ENCODE assay signal across 8 cellular contexts in genomic region chr3:24128195-24129005, GRCh38.
A peak's percentile ranks its signal among the peaks of the same experiment; 100 is the strongest.
DNase-seq lines count a peak whose midpoint lies in the region.
"Had no signal": no experiment of that assay in that cellular context is flagged by ENCODE, and none has a peak within 500 bp of the region (broad histone marks: within the 10 kb centered on the region; RNA-seq: fewer than 3 reads in every experiment).

No MANE protein-coding gene starts in this region.

- H3K9me2 ChIP-seq in GM23248 (ENCODE audit: insufficient read depth), result no peaks in the 10 kb centered on the region

- no peak overlapping the region for H3K4me3 ChIP-seq in GM23248
- H3K4me3 ChIP-seq in skin epidermis, result no peak overlapping the region

- no peak overlapping the region for H2AFZ ChIP-seq in GM23248

- WGBS in GM23248 (ENCODE audit: low coverage in 1 of 2, low lambda C conversion rate in 2 of 2, missing lambda C conversion rate in 2 of 2), 2 experiments, result 3 to 4% methylated on average over 4 of the region's 4 CpGs

- H3K4me2 ChIP-seq in GM23248 (ENCODE audit: unreplicated experiment), result peak overlapping the region; percentile 42

- H3K4me1 Mint-ChIP-seq in activated T-helper 1 cell treated with anti-CD3 and anti-CD28 coated beads, Interleukin-12 subunit alpha, Interleukin-12 subunit beta, Interleukin-2, Interleukin-4 antibody, amounts not matched to agents 30 ng/mL and 10 ng/mL and 1 ng/mL, durations not matched to agents 14 hours and 24 hours and 36 hours (ENCODE audit: low read depth), result no peaks in the 10 kb centered on the region

- H3K36me3 Mint-ChIP-seq in activated T-helper 1 cell treated with anti-CD3 and anti-CD28 coated beads, Interleukin-12 subunit alpha, Interleukin-12 subunit beta, Interleukin-2, Interleukin-4 antibody, amounts not matched to agents 30 ng/mL and 10 ng/mL and 1 ng/mL, durations not matched to agents 14 hours and 24 hours and 36 hours (ENCODE audit: low read depth), result no peaks in the 10 kb centered on the region

- H3K36me3 ChIP-seq in GM23248 (ENCODE audit: low read depth), result no peaks in the 10 kb centered on the region

- no peak overlapping the region for H3K27ac Mint-ChIP-seq in activated T-helper 1 cell treated with anti-CD3 and anti-CD28 coated beads, Interleukin-12 subunit alpha, Interleukin-12 subunit beta, Interleukin-2, Interleukin-4 antibody, amounts not matched to agents 30 ng/mL and 10 ng/mL and 1 ng/mL, durations not matched to agents 14 hours and 24 hours and 36 hours
- H3K27ac Mint-ChIP-seq: T-helper 2 cell treated with Interferon-gamma antibody and Interleukin-4, amounts not matched to agents 5 μg/mL and 100 μg/mL, for 36 hours had no signal

- no peaks in the 10 kb centered on the region for H3K9me3 ChIP-seq in GM23248 (ENCODE audit: low read depth)

- no peaks in the 10 kb centered on the region for H3K27me3 Mint-ChIP-seq in activated T-helper 1 cell treated with anti-CD3 and anti-CD28 coated beads, Interleukin-12 subunit alpha, Interleukin-12 subunit beta, Interleukin-2, Interleukin-4 antibody, amounts not matched to agents 30 ng/mL and 10 ng/mL and 1 ng/mL, durations not matched to agents 14 hours and 24 hours and 36 hours (ENCODE audit: insufficient read depth)

- peaks cover 27% of the 10 kb centered on the region for H3F3A ChIP-seq in GM23248 (ENCODE audit: insufficient read depth)

- 0 out of 2 replicates have a peak overlapping the region, but pooled peaks have one; percentile 7 for H3K9ac ChIP-seq in GM23248

- no peak overlapping the region for H3K4me3 Mint-ChIP-seq in activated T-helper 1 cell treated with anti-CD3 and anti-CD28 coated beads, Interleukin-12 subunit alpha, Interleukin-12 subunit beta, Interleukin-2, Interleukin-4 antibody, amounts not matched to agents 30 ng/mL and 10 ng/mL and 1 ng/mL, durations not matched to agents 14 hours and 24 hours and 36 hours
- H3K4me3 Mint-ChIP-seq: T-helper 2 cell treated with Interferon-gamma antibody and Interleukin-4, amounts not matched to agents 5 μg/mL and 100 μg/mL, for 36 hours had no signal

- peaks cover 32% of the 10 kb centered on the region for H3K4me1 ChIP-seq in GM23248 (ENCODE audit: insufficient read depth)

- peak; percentile 88 for DNase-seq in GM23248
- DNase-seq in NCI-H748 (lab: John Stamatoyannopoulos, UW; ENCODE audit: unreplicated experiment), result peak; percentile 62
- DNase-seq in fibroblast of gingiva (ENCODE audit: low read depth), result peak; percentile 96
- no peak for DNase-seq in NCI-H128 (lab: John Stamatoyannopoulos, UW; ENCODE audit: unreplicated experiment)
- DNase-seq in NCI-H1694 treated with DMSO at 0.1 percent for 48 hours (lab: John Stamatoyannopoulos, UW), result no peak
- DNase-seq in activated T-helper 1 cell treated with anti-CD3 and anti-CD28 coated beads, Interleukin-12 subunit alpha, Interleukin-12 subunit beta, Interleukin-2, Interleukin-4 antibody, amounts not matched to agents 30 ng/mL and 10 ng/mL and 1 ng/mL, durations not matched to agents 14 hours and 24 hours and 36 hours (ENCODE audit: low spot score), result no peak

- H3K27ac ChIP-seq in GM23248, result peak overlapping the region; percentile 75
- peak overlapping the region in 13 of 21 experiments; percentile 31 to 81 (median 47) for H3K27ac ChIP-seq in skin epidermis

- in situ Hi-C loops in GM23248 (cut with MboI), result no loop called here

- no peaks in the 10 kb centered on the region for H3K9me3 Mint-ChIP-seq in activated T-helper 1 cell treated with anti-CD3 and anti-CD28 coated beads, Interleukin-12 subunit alpha, Interleukin-12 subunit beta, Interleukin-2, Interleukin-4 antibody, amounts not matched to agents 30 ng/mL and 10 ng/mL and 1 ng/mL, durations not matched to agents 14 hours and 24 hours and 36 hours
- H3K9me3 Mint-ChIP-seq: T-helper 2 cell treated with Interferon-gamma antibody and Interleukin-4, amounts not matched to agents 5 μg/mL and 100 μg/mL, for 36 hours had no signal

- H4K20me1 ChIP-seq in GM23248 (ENCODE audit: insufficient read depth), result no peaks in the 10 kb centered on the region

- H3K27me3 ChIP-seq in GM23248 (replicated peaks; ENCODE audit: insufficient read depth), result no peaks in the 10 kb centered on the region

- H3K79me2 ChIP-seq in GM23248 (ENCODE audit: insufficient read depth), result no peaks in the 10 kb centered on the region

- intact Hi-C loops in activated T-helper 1 cell treated with anti-CD3 and anti-CD28 coated beads, Interleukin-12 subunit alpha, Interleukin-12 subunit beta, Interleukin-2, Interleukin-4 antibody, amounts not matched to agents 30 ng/mL and 10 ng/mL and 1 ng/mL, durations not matched to agents 14 hours and 24 hours and 36 hours (cut with micrococcal nuclease), result no loop called here

Comparison
In these comparisons a context has a peak if more than half of its experiments do, and no peak if none do; other contexts are left out.
1. DNase-seq: peak in GM23248 (single experiment), NCI-H748 (single experiment) and fibroblast of gingiva (single experiment); none in NCI-H128 (single experiment), NCI-H1694 treated with DMSO at 0.1 percent for 48 hours (single experiment) and activated T-helper 1 cell treated with anti-CD3 and anti-CD28 coated beads, Interleukin-12 subunit alpha, Interleukin-12 subunit beta, Interleukin-2, Interleukin-4 antibody, amounts not matched to agents 30 ng/mL and 10 ng/mL and 1 ng/mL, durations not matched to agents 14 hours and 24 hours and 36 hours (single experiment).